ENCODE assay signal across 1 cellular context in the genomic region with DNA sequence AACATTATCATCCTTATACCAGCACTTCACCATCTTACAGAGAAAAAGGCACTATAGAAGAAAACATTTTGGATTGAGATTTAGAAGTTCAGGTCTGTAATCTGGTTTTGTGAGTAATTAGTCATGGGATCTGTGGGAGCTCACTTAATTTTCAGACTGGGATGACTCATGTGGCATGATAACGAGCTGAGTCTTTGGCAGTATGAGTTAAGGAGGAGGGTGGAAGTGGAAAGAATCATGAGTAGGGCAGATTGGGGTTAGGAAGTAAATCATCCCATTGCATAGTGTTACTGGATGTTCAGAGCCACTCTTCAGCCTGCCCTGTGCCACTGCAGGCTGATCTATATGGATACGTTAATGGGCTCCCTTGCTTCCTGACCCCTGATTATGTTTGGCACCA.
TF ChIP-seq lines count a peak whose summit lies in the region.

No MANE protein-coding gene starts in this region.

TF ChIP-seq in K562, 482 proteins besides CTCF, POLR2A, EP300 and RAD21 (continued from another document):
- TF ChIP-seq ZNF184 (CRISPR knock-in tag; IDR thresholded peaks at IDR 0.05) (no peak), MEIS2 (IDR thresholded peaks at IDR 0.05; ENCODE audit: partially characterized antibody) (peak; percentile 31), BHLHE40 (IDR thresholded peaks at IDR 0.05; ENCODE audit: low read length) (no peak), BDP1 (IDR thresholded peaks at IDR 0.05; ENCODE audit: insufficient read depth, insufficient read length) (no peak), SIN3B (IDR thresholded peaks at IDR 0.05; ENCODE audit: low read depth) (no peak), ZNF253 (CRISPR knock-in tag; conservative IDR thresholded peaks at IDR 0.05) (no peak), FOSL1 (tag; conservative IDR thresholded peaks at IDR 0.05) (peak; percentile 98), NFE2 (IDR thresholded peaks at IDR 0.05; ENCODE audit: low read depth) (0 out of 2 replicates have a peak, but pooled peaks have one; percentile 7), COPS2 (conservative IDR thresholded peaks at IDR 0.05) (no peak), SMARCB1 (IDR thresholded peaks at IDR 0.05; ENCODE audit: insufficient read length, low read depth) (no peak), PHB2 (IDR thresholded peaks at IDR 0.05; ENCODE audit: low read depth) (no peak), KDM1A (IDR thresholded peaks at IDR 0.05) (peak in 1 of 2 experiments; percentile 58; a peak in 2 of 4 replicates), SRSF3 (IDR thresholded peaks at IDR 0.05; ENCODE audit: insufficient read depth, low read length) (no peak), JUN (IDR thresholded peaks at IDR 0.05; ENCODE audit: borderline replicate concordance, low read depth, low read length) (peak; percentile 86), JUN (CRISPR knock-in tag; IDR thresholded peaks at IDR 0.05; ENCODE audit: borderline replicate concordance) (no peak), ZNF584 (CRISPR knock-in tag; IDR thresholded peaks at IDR 0.05; ENCODE audit: low read depth) (peak; percentile 69; the same call in 1 of the 2 replicates), KDM4B (IDR thresholded peaks at IDR 0.05; ENCODE audit: borderline replicate concordance in 2 of 2, low read depth in 1 of 2) (no peak), ZC3H11A (IDR thresholded peaks at IDR 0.05; ENCODE audit: low read depth, low read length) (no peak), ESRRB (CRISPR knock-in tag; IDR thresholded peaks at IDR 0.05; ENCODE audit: borderline replicate concordance) (no peak), FOXJ2 (tag; IDR thresholded peaks at IDR 0.05) (0 out of 2 replicates have a peak, but pooled peaks have one; percentile 30), CBFA2T2 (conservative IDR thresholded peaks at IDR 0.05) (0 out of 2 replicates have a peak, but pooled peaks have one; percentile 9), KDM5B (IDR thresholded peaks at IDR 0.05; ENCODE audit: insufficient replicate concordance, low read depth, low read length) (no peak), SMARCE1 (IDR thresholded peaks at IDR 0.05) (peak; percentile 62; the same call in 1 of the 2 replicates), TRIM24 (IDR thresholded peaks at IDR 0.05) (0 out of 4 replicates have a peak, but pooled peaks of 1 of the 2 experiments have one; percentile 14), MEF2D (tag; conservative IDR thresholded peaks at IDR 0.05; ENCODE audit: low read depth) (no peak), JUND (IDR thresholded peaks at IDR 0.05; ENCODE audit: borderline replicate concordance, low read depth, low read length) (peak; percentile 87), JUND (tag; IDR thresholded peaks at IDR 0.05; ENCODE audit: borderline replicate concordance, low read depth, low read length) (peak; percentile 87), DPF2 (IDR thresholded peaks at IDR 0.05) (0 out of 2 replicates have a peak, but pooled peaks have one; percentile 35), ZNF589 (CRISPR knock-in tag; IDR thresholded peaks at IDR 0.05; ENCODE audit: low read depth) (0 out of 2 replicates have a peak, but pooled peaks have one; percentile 50), NRF1 (conservative IDR thresholded peaks at IDR 0.05 in 1 of 2, IDR thresholded peaks at IDR 0.05 in 1 of 2) (no peak), RCOR1 (IDR thresholded peaks at IDR 0.05; ENCODE audit: borderline replicate concordance in 1 of 2, low read depth in 2 of 2, low read length in 2 of 2) (peak in 1 of 2 experiments; percentile 22; a peak in 1 of 4 replicates)
- TF ChIP-seq, protein P1, sequence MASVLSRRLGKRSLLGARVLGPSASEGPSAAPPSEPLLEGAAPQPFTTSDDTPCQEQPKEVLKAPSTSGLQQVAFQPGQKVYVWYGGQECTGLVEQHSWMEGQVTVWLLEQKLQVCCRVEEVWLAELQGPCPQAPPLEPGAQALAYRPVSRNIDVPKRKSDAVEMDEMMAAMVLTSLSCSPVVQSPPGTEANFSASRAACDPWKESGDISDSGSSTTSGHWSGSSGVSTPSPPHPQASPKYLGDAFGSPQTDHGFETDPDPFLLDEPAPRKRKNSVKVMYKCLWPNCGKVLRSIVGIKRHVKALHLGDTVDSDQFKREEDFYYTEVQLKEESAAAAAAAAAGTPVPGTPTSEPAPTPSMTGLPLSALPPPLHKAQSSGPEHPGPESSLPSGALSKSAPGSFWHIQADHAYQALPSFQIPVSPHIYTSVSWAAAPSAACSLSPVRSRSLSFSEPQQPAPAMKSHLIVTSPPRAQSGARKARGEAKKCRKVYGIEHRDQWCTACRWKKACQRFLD (CRISPR knock-in tag; IDR thresholded peaks at IDR 0.05): 0 out of 2 replicates have a peak, but pooled peaks have one; percentile 1
- TF ChIP-seq, protein P2, sequence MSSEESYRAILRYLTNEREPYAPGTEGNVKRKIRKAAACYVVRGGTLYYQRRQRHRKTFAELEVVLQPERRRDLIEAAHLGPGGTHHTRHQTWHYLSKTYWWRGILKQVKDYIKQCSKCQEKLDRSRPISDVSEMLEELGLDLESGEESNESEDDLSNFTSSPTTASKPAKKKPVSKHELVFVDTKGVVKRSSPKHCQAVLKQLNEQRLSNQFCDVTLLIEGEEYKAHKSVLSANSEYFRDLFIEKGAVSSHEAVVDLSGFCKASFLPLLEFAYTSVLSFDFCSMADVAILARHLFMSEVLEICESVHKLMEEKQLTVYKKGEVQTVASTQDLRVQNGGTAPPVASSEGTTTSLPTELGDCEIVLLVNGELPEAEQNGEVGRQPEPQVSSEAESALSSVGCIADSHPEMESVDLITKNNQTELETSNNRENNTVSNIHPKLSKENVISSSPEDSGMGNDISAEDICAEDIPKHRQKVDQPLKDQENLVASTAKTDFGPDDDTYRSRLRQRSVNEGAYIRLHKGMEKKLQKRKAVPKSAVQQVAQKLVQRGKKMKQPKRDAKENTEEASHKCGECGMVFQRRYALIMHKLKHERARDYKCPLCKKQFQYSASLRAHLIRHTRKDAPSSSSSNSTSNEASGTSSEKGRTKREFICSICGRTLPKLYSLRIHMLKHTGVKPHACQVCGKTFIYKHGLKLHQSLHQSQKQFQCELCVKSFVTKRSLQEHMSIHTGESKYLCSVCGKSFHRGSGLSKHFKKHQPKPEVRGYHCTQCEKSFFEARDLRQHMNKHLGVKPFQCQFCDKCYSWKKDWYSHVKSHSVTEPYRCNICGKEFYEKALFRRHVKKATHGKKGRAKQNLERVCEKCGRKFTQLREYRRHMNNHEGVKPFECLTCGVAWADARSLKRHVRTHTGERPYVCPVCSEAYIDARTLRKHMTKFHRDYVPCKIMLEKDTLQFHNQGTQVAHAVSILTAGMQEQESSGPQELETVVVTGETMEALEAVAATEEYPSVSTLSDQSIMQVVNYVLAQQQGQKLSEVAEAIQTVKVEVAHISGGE (CRISPR knock-in tag; IDR thresholded peaks at IDR 0.05): no peak
- TF ChIP-seq, protein P3, sequence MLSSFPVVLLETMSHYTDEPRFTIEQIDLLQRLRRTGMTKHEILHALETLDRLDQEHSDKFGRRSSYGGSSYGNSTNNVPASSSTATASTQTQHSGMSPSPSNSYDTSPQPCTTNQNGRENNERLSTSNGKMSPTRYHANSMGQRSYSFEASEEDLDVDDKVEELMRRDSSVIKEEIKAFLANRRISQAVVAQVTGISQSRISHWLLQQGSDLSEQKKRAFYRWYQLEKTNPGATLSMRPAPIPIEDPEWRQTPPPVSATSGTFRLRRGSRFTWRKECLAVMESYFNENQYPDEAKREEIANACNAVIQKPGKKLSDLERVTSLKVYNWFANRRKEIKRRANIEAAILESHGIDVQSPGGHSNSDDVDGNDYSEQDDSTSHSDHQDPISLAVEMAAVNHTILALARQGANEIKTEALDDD (IDR thresholded peaks at IDR 0.05): peak; percentile 55
- TF ChIP-seq, protein P4, sequence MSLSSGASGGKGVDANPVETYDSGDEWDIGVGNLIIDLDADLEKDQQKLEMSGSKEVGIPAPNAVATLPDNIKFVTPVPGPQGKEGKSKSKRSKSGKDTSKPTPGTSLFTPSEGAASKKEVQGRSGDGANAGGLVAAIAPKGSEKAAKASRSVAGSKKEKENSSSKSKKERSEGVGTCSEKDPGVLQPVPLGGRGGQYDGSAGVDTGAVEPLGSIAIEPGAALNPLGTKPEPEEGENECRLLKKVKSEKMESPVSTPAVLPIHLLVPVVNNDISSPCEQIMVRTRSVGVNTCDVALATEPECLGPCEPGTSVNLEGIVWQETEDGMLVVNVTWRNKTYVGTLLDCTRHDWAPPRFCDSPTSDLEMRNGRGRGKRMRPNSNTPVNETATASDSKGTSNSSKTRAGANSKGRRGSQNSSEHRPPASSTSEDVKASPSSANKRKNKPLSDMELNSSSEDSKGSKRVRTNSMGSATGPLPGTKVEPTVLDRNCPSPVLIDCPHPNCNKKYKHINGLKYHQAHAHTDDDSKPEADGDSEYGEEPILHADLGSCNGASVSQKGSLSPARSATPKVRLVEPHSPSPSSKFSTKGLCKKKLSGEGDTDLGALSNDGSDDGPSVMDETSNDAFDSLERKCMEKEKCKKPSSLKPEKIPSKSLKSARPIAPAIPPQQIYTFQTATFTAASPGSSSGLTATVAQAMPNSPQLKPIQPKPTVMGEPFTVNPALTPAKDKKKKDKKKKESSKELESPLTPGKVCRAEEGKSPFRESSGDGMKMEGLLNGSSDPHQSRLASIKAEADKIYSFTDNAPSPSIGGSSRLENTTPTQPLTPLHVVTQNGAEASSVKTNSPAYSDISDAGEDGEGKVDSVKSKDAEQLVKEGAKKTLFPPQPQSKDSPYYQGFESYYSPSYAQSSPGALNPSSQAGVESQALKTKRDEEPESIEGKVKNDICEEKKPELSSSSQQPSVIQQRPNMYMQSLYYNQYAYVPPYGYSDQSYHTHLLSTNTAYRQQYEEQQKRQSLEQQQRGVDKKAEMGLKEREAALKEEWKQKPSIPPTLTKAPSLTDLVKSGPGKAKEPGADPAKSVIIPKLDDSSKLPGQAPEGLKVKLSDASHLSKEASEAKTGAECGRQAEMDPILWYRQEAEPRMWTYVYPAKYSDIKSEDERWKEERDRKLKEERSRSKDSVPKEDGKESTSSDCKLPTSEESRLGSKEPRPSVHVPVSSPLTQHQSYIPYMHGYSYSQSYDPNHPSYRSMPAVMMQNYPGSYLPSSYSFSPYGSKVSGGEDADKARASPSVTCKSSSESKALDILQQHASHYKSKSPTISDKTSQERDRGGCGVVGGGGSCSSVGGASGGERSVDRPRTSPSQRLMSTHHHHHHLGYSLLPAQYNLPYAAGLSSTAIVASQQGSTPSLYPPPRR (CRISPR knock-in tag; IDR thresholded peaks at IDR 0.05; ENCODE audit: borderline replicate concordance): no peak
- TF ChIP-seq, protein P5, sequence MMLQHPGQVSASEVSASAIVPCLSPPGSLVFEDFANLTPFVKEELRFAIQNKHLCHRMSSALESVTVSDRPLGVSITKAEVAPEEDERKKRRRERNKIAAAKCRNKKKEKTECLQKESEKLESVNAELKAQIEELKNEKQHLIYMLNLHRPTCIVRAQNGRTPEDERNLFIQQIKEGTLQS (IDR thresholded peaks at IDR 0.05): peak; percentile 75
- TF ChIP-seq, protein P5 (CRISPR knock-in tag; conservative IDR thresholded peaks at IDR 0.05): no peak
- TF ChIP-seq, protein P6, sequence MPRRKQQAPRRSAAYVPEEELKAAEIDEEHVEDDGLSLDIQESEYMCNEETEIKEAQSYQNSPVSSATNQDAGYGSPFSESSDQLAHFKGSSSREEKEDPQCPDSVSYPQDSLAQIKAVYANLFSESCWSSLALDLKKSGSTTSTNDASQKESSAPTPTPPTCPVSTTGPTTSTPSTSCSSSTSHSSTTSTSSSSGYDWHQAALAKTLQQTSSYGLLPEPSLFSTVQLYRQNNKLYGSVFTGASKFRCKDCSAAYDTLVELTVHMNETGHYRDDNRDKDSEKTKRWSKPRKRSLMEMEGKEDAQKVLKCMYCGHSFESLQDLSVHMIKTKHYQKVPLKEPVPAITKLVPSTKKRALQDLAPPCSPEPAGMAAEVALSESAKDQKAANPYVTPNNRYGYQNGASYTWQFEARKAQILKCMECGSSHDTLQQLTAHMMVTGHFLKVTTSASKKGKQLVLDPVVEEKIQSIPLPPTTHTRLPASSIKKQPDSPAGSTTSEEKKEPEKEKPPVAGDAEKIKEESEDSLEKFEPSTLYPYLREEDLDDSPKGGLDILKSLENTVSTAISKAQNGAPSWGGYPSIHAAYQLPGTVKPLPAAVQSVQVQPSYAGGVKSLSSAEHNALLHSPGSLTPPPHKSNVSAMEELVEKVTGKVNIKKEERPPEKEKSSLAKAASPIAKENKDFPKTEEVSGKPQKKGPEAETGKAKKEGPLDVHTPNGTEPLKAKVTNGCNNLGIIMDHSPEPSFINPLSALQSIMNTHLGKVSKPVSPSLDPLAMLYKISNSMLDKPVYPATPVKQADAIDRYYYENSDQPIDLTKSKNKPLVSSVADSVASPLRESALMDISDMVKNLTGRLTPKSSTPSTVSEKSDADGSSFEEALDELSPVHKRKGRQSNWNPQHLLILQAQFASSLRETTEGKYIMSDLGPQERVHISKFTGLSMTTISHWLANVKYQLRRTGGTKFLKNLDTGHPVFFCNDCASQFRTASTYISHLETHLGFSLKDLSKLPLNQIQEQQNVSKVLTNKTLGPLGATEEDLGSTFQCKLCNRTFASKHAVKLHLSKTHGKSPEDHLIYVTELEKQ (CRISPR knock-in tag; IDR thresholded peaks at IDR 0.05): no peak
- TF ChIP-seq, protein P7, sequence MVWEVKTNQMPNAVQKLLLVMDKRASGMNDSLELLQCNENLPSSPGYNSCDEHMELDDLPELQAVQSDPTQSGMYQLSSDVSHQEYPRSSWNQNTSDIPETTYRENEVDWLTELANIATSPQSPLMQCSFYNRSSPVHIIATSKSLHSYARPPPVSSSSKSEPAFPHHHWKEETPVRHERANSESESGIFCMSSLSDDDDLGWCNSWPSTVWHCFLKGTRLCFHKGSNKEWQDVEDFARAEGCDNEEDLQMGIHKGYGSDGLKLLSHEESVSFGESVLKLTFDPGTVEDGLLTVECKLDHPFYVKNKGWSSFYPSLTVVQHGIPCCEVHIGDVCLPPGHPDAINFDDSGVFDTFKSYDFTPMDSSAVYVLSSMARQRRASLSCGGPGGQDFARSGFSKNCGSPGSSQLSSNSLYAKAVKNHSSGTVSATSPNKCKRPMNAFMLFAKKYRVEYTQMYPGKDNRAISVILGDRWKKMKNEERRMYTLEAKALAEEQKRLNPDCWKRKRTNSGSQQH (CRISPR knock-in tag; IDR thresholded peaks at IDR 0.05): no peak
